10 cellular contexts compared by ENCODE assay signal in the genomic region with DNA sequence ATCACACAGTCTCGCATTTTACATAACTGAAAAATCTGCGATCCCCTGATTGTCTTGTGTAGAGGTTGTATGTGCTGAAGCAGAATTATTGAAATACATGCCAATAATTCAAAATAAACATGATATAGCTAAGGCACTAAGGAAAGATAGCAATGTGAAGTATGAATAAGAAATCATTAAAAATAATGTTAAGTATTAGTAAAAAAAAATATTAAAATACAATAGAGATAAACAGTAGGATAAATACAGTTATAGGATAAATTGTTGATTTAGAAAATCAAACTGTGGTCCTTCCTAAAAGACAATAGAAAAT.
DNase-seq lines count a peak whose midpoint lies in the region; ATAC-seq, FAIRE-seq and TF ChIP-seq lines count a peak whose summit lies in the region.
"Had no signal": no experiment of that assay in that cellular context is flagged by ENCODE, and none has a peak within 500 bp of the region (broad histone marks: within the 10 kb centered on the region; RNA-seq: fewer than 3 reads in every experiment).

No MANE protein-coding gene starts in this region.

- H3K18ac ChIP-seq in mesenchymal stem cell (ENCODE audit: low read depth in 1 of 2, low read length in 2 of 2): no peak overlapping the region

- TF ChIP-seq POLR2A in K562 (conservative IDR thresholded peaks at IDR 0.05): no peak

- H3K27me3 ChIP-seq in KMS-11 (ENCODE audit: insufficient read depth, low read depth) (no peaks in the 10 kb centered on the region), K562 (ENCODE audit: control insufficient read depth in 2 of 2, insufficient read depth in 2 of 2, low read length in 2 of 2) (no peaks in the 10 kb centered on the region), mesenchymal stem cell (ENCODE audit: control insufficient read depth in 1 of 2, insufficient read depth in 1 of 2, low read length in 2 of 2) (no peaks in the 10 kb centered on the region), H7 (ENCODE audit: control insufficient read depth, insufficient read depth, low read length) (no peaks in the 10 kb centered on the region)
- H3K27me3 ChIP-seq: SJSA1, thyroid gland had no signal

- no peak for ATAC-seq in K562

- no peak overlapping the region for H2BK15ac ChIP-seq in mesenchymal stem cell (ENCODE audit: low read depth, poor library complexity, severe bottlenecking)

- H3K4me2 ChIP-seq in KMS-11: no peak overlapping the region
- H3K4me2 ChIP-seq in K562 (ENCODE audit: insufficient read depth, low read length): peak overlapping the region; percentile 56; the same call in 1 of the 2 replicates
- no peak overlapping the region for H3K4me2 ChIP-seq in mesenchymal stem cell (ENCODE audit: low read length, poor library complexity, severe bottlenecking)

- H3K4me1 ChIP-seq in KMS-11 (ENCODE audit: low read depth, poor library complexity, severe bottlenecking): peaks cover 18% of the 10 kb centered on the region
- H3K4me1 ChIP-seq in K562 (replicated peaks in 1 of 2; ENCODE audit: control insufficient read depth in 2 of 2, insufficient read depth in 2 of 2, low read length in 2 of 2): no peaks in the 10 kb centered on the region; a peak in 3 of 5 replicates
- no peaks in the 10 kb centered on the region for H3K4me1 ChIP-seq in mesenchymal stem cell (ENCODE audit: control insufficient read depth, insufficient read depth, low read depth, low read length)
- H3K4me1 ChIP-seq: thyroid gland had no signal

- no peaks in the 10 kb centered on the region for H3K9me1 ChIP-seq in K562 (ENCODE audit: control insufficient read depth, insufficient read depth, low read length)

- DNase-seq in K562 (ENCODE audit: extremely low read depth in 1 of 4, low spot score in 3 of 4) (no peak), mesenchymal stem cell (no peak), H7 (no peak), NCI-H526 treated with DMSO at 0.1 percent for 48 hours (lab: John Stamatoyannopoulos, UW) (no peak), DMS53 (lab: John Stamatoyannopoulos, UW) (no peak), NCI-H2107 (lab: John Stamatoyannopoulos, UW) (no peak)

- H3K14ac ChIP-seq in mesenchymal stem cell (ENCODE audit: low read length in 2 of 2): no peak overlapping the region

- H4K20me1 ChIP-seq in KMS-11 (ENCODE audit: insufficient read depth): no peaks in the 10 kb centered on the region; the same call in 1 of the 2 replicates
- no peaks in the 10 kb centered on the region for H4K20me1 ChIP-seq in K562 (replicated peaks; ENCODE audit: control insufficient read depth, insufficient read depth, low read length)

- H2AK5ac ChIP-seq in mesenchymal stem cell (ENCODE audit: low read length, severe bottlenecking): no peak overlapping the region

- H4K91ac ChIP-seq in mesenchymal stem cell (ENCODE audit: low read length): no peak overlapping the region

- H2BK5ac ChIP-seq in mesenchymal stem cell (ENCODE audit: low read depth, low read length, poor library complexity, severe bottlenecking): no peak overlapping the region

- H3K4ac ChIP-seq in mesenchymal stem cell (ENCODE audit: low read depth in 1 of 2, low read length in 2 of 2): no peak overlapping the region

- H2BK12ac ChIP-seq in mesenchymal stem cell (ENCODE audit: low read length in 2 of 2): no peak overlapping the region

- POLR2A ChIA-PET in K562 (lab: Yijun Ruan, JAX): interaction anchor here (1.0 to 1.6 kb wide), 3 partner anchors 12 to 116 kb away, joined by 3 to 4 read pairs (median 3); no protein-coding TSS in a partner anchor

- H3K9me3 ChIP-seq in K562 (replicated peaks; ENCODE audit: control insufficient read depth, insufficient read depth, low read depth, low read length) (no peaks in the 10 kb centered on the region), mesenchymal stem cell (ENCODE audit: control insufficient read depth, low read length) (no peaks in the 10 kb centered on the region)
- H3K9me3 ChIP-seq: SJSA1, thyroid gland had no signal

- intact Hi-C loops in K562 (cut with micrococcal nuclease): loop anchor here (1.0 to 5.0 kb wide), 3 partner anchors 84 to 261 kb away; no protein-coding TSS in a partner anchor

- H3K9ac ChIP-seq in KMS-11 (no peak overlapping the region), K562 (ENCODE audit: insufficient read depth in 1 of 2, low read depth in 2 of 2, low read length in 2 of 2) (no peak overlapping the region), mesenchymal stem cell (ENCODE audit: low read length) (peak overlapping the region; percentile 61)

- TF ChIP-seq RAD21 in K562 (CRISPR knock-in tag; conservative IDR thresholded peaks at IDR 0.05 in 1 of 2, IDR thresholded peaks at IDR 0.05 in 1 of 2): no peak

- CTCF ChIA-PET in K562 (lab: Yijun Ruan, JAX; ENCODE audit: low intra/inter-chr PET ratio): interaction anchor here (0.7 to 2.4 kb wide), 3 partner anchors 83 to 123 kb away, joined by 3 to 18 read pairs (median 3); no protein-coding TSS in a partner anchor

- 0% methylated on average over 2 of the region's 2 CpGs for WGBS in K562 (ENCODE audit: insufficient coverage, low coverage, missing lambda C conversion rate)
- WGBS in mesenchymal stem cell: no CpG with 5 or more reads among the region's 2 CpGs

- BruUV-seq in K562 (replicated peaks; lab: Mats Ljungman, UMichigan): no TSS peak

- no peak for FAIRE-seq in K562 (lab: Jason Lieb, UNC)

- no peak overlapping the region for H3K4me3 ChIP-seq in KMS-11 (IDR thresholded peaks at IDR 0.05; ENCODE audit: insufficient read depth, low read depth, low read length)
- no peak overlapping the region for H3K4me3 ChIP-seq in K562
- no peak overlapping the region for H3K4me3 ChIP-seq in mesenchymal stem cell (ENCODE audit: insufficient read depth in 1 of 2, low read depth in 1 of 2, low read length in 2 of 2)
- H3K4me3 ChIP-seq in H7 (ENCODE audit: insufficient read depth, low read depth, low read length): no peak overlapping the region
- H3K4me3 ChIP-seq: SJSA1, thyroid gland had no signal

- H2BK120ac ChIP-seq in mesenchymal stem cell (ENCODE audit: low read depth, low read length): no peak overlapping the region

- H3K79me1 ChIP-seq in mesenchymal stem cell (replicated peaks; ENCODE audit: low read length, poor library complexity, severe bottlenecking): peaks cover 4% of the 10 kb centered on the region

- TF ChIP-seq CTCF in C4-2B (conservative IDR thresholded peaks at IDR 0.05) (peak; percentile 2), KMS-11 (conservative IDR thresholded peaks at IDR 0.05; ENCODE audit: low read depth, low read length) (peak; percentile 57), K562 (IDR thresholded peaks at IDR 0.05 in 2 of 3, conservative IDR thresholded peaks at IDR 0.05 in 1 of 3; ENCODE audit: insufficient read depth in 2 of 3, low read depth in 1 of 3, low read length in 3 of 3) (no peak)

- H3K36me3 ChIP-seq in KMS-11 (ENCODE audit: insufficient read depth) (no peaks in the 10 kb centered on the region), K562 (ENCODE audit: control insufficient read depth, insufficient read depth, low read length) (no peaks in the 10 kb centered on the region), mesenchymal stem cell (ENCODE audit: control insufficient read depth in 1 of 2, insufficient read depth in 2 of 2, low read depth in 1 of 2, low read length in 2 of 2) (no peaks in the 10 kb centered on the region), H7 (replicated peaks; ENCODE audit: control insufficient read depth, insufficient read depth, low read length) (no peaks in the 10 kb centered on the region)
- H3K36me3 ChIP-seq: SJSA1, thyroid gland had no signal

- peak overlapping the region; percentile 64; the same call in 1 of the 2 replicates for H3K27ac ChIP-seq in C4-2B
- no peak overlapping the region for H3K27ac ChIP-seq in KMS-11
- H3K27ac ChIP-seq in K562 (ENCODE audit: extremely low read depth, low read depth, low read length): no peak overlapping the region
- no peak overlapping the region for H3K27ac ChIP-seq in mesenchymal stem cell (ENCODE audit: low read length, poor library complexity, severe bottlenecking)
- H3K27ac ChIP-seq: SJSA1, thyroid gland had no signal

- H3K23ac ChIP-seq in mesenchymal stem cell (ENCODE audit: low read length in 2 of 2): no peak overlapping the region

- TF ChIP-seq EP300 in K562 (IDR thresholded peaks at IDR 0.05; ENCODE audit: low read length): no peak

- H3K79me2 ChIP-seq in KMS-11 (ENCODE audit: insufficient read depth, low read depth): no peaks in the 10 kb centered on the region
- H3K79me2 ChIP-seq in K562 (ENCODE audit: control insufficient read depth, insufficient read depth, low read length): no peaks in the 10 kb centered on the region

- no peak overlapping the region for H4K8ac ChIP-seq in mesenchymal stem cell (ENCODE audit: low read length)

- in situ Hi-C loops in K562 (cut with MboI): no loop called here

- H2AFZ ChIP-seq in KMS-11 (ENCODE audit: low read depth): no peak overlapping the region
- H2AFZ ChIP-seq in K562 (ENCODE audit: low read depth, low read length): no peak overlapping the region
- H2AFZ ChIP-seq in mesenchymal stem cell (ENCODE audit: low read depth, low read length): no peak overlapping the region

TF ChIP-seq in K562, 482 proteins besides CTCF, POLR2A, EP300 and RAD21:
- TF ChIP-seq NCOR1 (IDR thresholded peaks at IDR 0.05): 0 out of 2 replicates have a peak, but pooled peaks have one; percentile 25
- TF ChIP-seq HOMEZ (CRISPR knock-in tag; IDR thresholded peaks at IDR 0.05): no peak
- no peak for TF ChIP-seq SRF (CRISPR knock-in tag; IDR thresholded peaks at IDR 0.05)
- TF ChIP-seq ZFP30 (CRISPR knock-in tag; IDR thresholded peaks at IDR 0.05; ENCODE audit: borderline replicate concordance): no peak

Comparison
In these comparisons a context has a peak if more than half of its experiments do, and no peak if none do; other contexts are left out.
1. CTCF ChIP-seq: peak in C4-2B (single experiment) and KMS-11 (single experiment); none in K562 (0 of 3).